12 cellular contexts compared by ENCODE assay signal in the genomic region with DNA sequence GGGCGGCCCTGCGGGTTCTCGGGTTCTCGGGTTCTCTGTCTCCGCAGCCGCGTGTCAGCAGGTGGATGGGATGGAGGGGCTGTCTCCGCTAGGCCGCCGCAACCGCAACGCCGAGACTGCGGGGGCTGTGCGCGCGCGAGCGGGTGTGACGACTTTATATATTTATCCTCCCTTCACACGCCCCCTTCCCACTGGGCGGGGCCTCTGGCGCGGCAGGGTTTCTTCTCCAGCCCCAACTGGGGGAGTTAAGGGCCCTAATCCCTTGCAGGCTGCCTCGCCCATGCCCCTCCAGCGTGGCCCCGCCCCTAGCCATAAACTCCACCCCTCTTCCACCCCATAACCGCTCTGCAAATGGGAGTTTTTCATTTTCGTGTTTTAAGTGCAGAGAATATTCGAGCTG.
A peak's percentile ranks its signal among the peaks of the same experiment; 100 is the strongest.
DNase-seq lines count a peak whose midpoint lies in the region; ATAC-seq lines count a peak whose summit lies in the region.
"Had no signal": no experiment of that assay in that cellular context is flagged by ENCODE, and none has a peak within 500 bp of the region (broad histone marks: within the 10 kb centered on the region; RNA-seq: fewer than 3 reads in every experiment).

No MANE protein-coding gene starts in this region.

- DNase-seq in NCI-H2227 (lab: John Stamatoyannopoulos, UW; ENCODE audit: unreplicated experiment) = peak; percentile 30
- DNase-seq in NCI-H2227 treated with DMSO at 0.1 percent for 48 hours (lab: John Stamatoyannopoulos, UW) = no peak
- peak; percentile 27 for DNase-seq in stimulated activated naive CD8-positive, alpha-beta T cell treated with anti-CD3 and anti-CD28 coated beads, Interleukin-15, Interleukin-2, amounts not matched to agents 100 U/mL and 50 U/mL, for 24 hours
- no peak for DNase-seq in activated CD8-positive, alpha-beta memory T cell treated with anti-CD3 and anti-CD28 coated beads for 24 hours
- no peak for DNase-seq in NCI-H146 (lab: John Stamatoyannopoulos, UW)
- no peak for DNase-seq in HuH-7.5 (ENCODE audit: low spot score)
- DNase-seq: activated CD4-positive, CD25-positive, alpha-beta regulatory T cell treated with anti-CD3 and anti-CD28 coated beads, Interleukin-2, amount 50 U/mL, for 72 hours; GF-D8; natural killer cell; Peyer's patch had no signal

- H3K4me1 Mint-ChIP-seq in activated naive CD8-positive, alpha-beta T cell (ENCODE audit: low read depth) = peaks cover 16% of the 10 kb centered on the region

- peaks cover 36% of the 10 kb centered on the region for H3K27me3 Mint-ChIP-seq in activated naive CD8-positive, alpha-beta T cell

- ATAC-seq in stimulated activated naive CD8-positive, alpha-beta T cell treated with anti-CD3 and anti-CD28 coated beads, Interleukin-15, Interleukin-2, amounts not matched to agents 100 U/mL and 50 U/mL, for 24 hours = peak; percentile 15
- ATAC-seq: natural killer cell had no signal

- no peaks in the 10 kb centered on the region for H3K36me3 ChIP-seq in iPS-20b (ENCODE audit: insufficient read depth, low read depth, low read length)
- H3K36me3 ChIP-seq: Peyer's patch had no signal

- no peak overlapping the region for H3K27ac Mint-ChIP-seq in activated naive CD8-positive, alpha-beta T cell
- H3K27ac Mint-ChIP-seq: natural killer cell had no signal

- peak overlapping the region; percentile 62 for H3K4me3 Mint-ChIP-seq in activated naive CD8-positive, alpha-beta T cell
- H3K4me3 Mint-ChIP-seq: natural killer cell had no signal

- no peak overlapping the region for H3K9ac ChIP-seq in iPS-20b (ENCODE audit: low read depth, low read length)

- peaks cover 14% of the 10 kb centered on the region for H3K4me1 ChIP-seq in iPS-20b (ENCODE audit: insufficient read depth, low read length)

- H3K9me3 ChIP-seq in iPS-20b (ENCODE audit: insufficient read depth, low read depth, low read length) = no peaks in the 10 kb centered on the region
- H3K9me3 ChIP-seq: Peyer's patch had no signal

- H3K27ac ChIP-seq in iPS-20b (ENCODE audit: low read length) = no peak overlapping the region
- H3K27ac ChIP-seq: Peyer's patch had no signal

- no peaks in the 10 kb centered on the region for H3K36me3 Mint-ChIP-seq in activated naive CD8-positive, alpha-beta T cell
- H3K36me3 Mint-ChIP-seq: natural killer cell had no signal

- H3K4me3 ChIP-seq in iPS-20b (ENCODE audit: low read length) = peak overlapping the region; percentile 67; the same call in 1 of the 2 replicates

- H3K9me3 Mint-ChIP-seq in activated naive CD8-positive, alpha-beta T cell (ENCODE audit: low read depth) = no peaks in the 10 kb centered on the region
- H3K9me3 Mint-ChIP-seq: natural killer cell had no signal

- H3K27me3 ChIP-seq in iPS-20b (ENCODE audit: insufficient read depth, low read length) = peaks cover 92% of the 10 kb centered on the region

Comparison
In these comparisons a context has a peak if more than half of its experiments do, and no peak if none do; other contexts are left out.
1. DNase-seq: peak in NCI-H2227 (single experiment) and stimulated activated naive CD8-positive, alpha-beta T cell treated with anti-CD3 and anti-CD28 coated beads, Interleukin-15, Interleukin-2, amounts not matched to agents 100 U/mL and 50 U/mL, for 24 hours (single experiment); none in NCI-H2227 treated with DMSO at 0.1 percent for 48 hours (single experiment), activated CD8-positive, alpha-beta memory T cell treated with anti-CD3 and anti-CD28 coated beads for 24 hours (single experiment), NCI-H146 (single experiment) and HuH-7.5 (single experiment).